ENCODE assay signal across 12 cellular contexts in genomic region chr12:29273178-29273843, GRCh38.
DNase-seq lines count a peak whose midpoint lies in the region; ATAC-seq, FAIRE-seq and TF ChIP-seq lines count a peak whose summit lies in the region.
"Had no signal": no experiment of that assay in that cellular context is flagged by ENCODE, and none has a peak within 500 bp of the region (broad histone marks: within the 10 kb centered on the region; RNA-seq: fewer than 3 reads in every experiment).

No MANE protein-coding gene starts in this region.

- H3K79me2 ChIP-seq in H1 (ENCODE audit: control insufficient read depth in 1 of 2, insufficient read depth in 2 of 2, low read length in 2 of 2) = no peaks in the 10 kb centered on the region
- no peaks in the 10 kb centered on the region for H3K79me2 ChIP-seq in mammary epithelial cell (ENCODE audit: insufficient read depth, low read length)

- DNase-seq in NCI-H524 (lab: John Stamatoyannopoulos, UW) = peak; percentile 13 to 60
- DNase-seq in NCI-H524 treated with DMSO at 0.1 percent for 48 hours (lab: John Stamatoyannopoulos, UW) = no peak
- no peak for DNase-seq in H1 (ENCODE audit: low read depth in 1 of 2, low spot score in 2 of 2)
- DNase-seq in nephron progenitor cell = peak; percentile 8
- no peak for DNase-seq in RKO (ENCODE audit: low spot score)
- no peak for DNase-seq in mammary epithelial cell
- DNase-seq: DMS53, H7 had no signal

- no peaks in the 10 kb centered on the region for H3K27me3 Mint-ChIP-seq in nephron progenitor cell (ENCODE audit: low read depth, poor library complexity)

- H4K5ac ChIP-seq in H1 (ENCODE audit: insufficient read length, low read depth, low read length) = no peak overlapping the region

- H2BK5ac ChIP-seq in H1 (ENCODE audit: low read depth, low read length) = peak overlapping the region; percentile 39; the same call in 1 of the 2 replicates

- ATAC-seq in HG03045 (IDR thresholded peaks at IDR 0.05; ENCODE audit: unreplicated experiment) (no peak), gastroesophageal sphincter (no peak)

- no peak overlapping the region for H4K8ac ChIP-seq in H1 (ENCODE audit: extremely low read depth, insufficient read depth, low read length)

- H3K79me1 ChIP-seq in H1 (ENCODE audit: low read depth, low read length) = no peaks in the 10 kb centered on the region

- H3K14ac ChIP-seq in H1 (ENCODE audit: insufficient read length) = no peak overlapping the region

- H2BK20ac ChIP-seq in H1 (ENCODE audit: low read length) = no peak overlapping the region

- H4K91ac ChIP-seq in H1 (replicated peaks; ENCODE audit: insufficient read length, low read length) = no peak overlapping the region

- H3K4me1 ChIP-seq in H1 (replicated peaks in 1 of 4; ENCODE audit: control insufficient read depth in 3 of 4, insufficient read depth in 4 of 4, low read length in 3 of 4) (peaks cover 0 to 4% (median 3%) of the 10 kb centered on the region in 4 experiments; a peak in 4 of 7 replicates), mammary epithelial cell (ENCODE audit: insufficient read depth, low read length) (no peaks in the 10 kb centered on the region), gastroesophageal sphincter (no peaks in the 10 kb centered on the region)
- H3K4me1 ChIP-seq: BLaER1 had no signal

- BruUV-seq in mammary epithelial cell (replicated peaks; lab: Mats Ljungman, UMichigan) = no TSS peak

- H3K9me3 Mint-ChIP-seq in nephron progenitor cell = no peaks in the 10 kb centered on the region

- H2BK12ac ChIP-seq in H1 (ENCODE audit: low read depth, low read length) = no peak overlapping the region

- peaks cover 13% of the 10 kb centered on the region for H3K4me1 Mint-ChIP-seq in nephron progenitor cell

- H2AFZ ChIP-seq in H1 (ENCODE audit: low read length) (no peak overlapping the region), mammary epithelial cell (ENCODE audit: low read depth, low read length) (no peak overlapping the region)

- 72% methylated on average over 7 of the region's 7 CpGs; no CpG with 5 or more reads in 1 of the 2 experiments for WGBS in H1 (ENCODE audit: extremely low coverage in 1 of 2, insufficient coverage in 1 of 2, insufficient read length in 1 of 2, insufficient replicate concordance in 2 of 2, low coverage in 1 of 2, low lambda C conversion rate in 2 of 2, missing lambda C conversion rate in 1 of 2), 2 experiments
- 81% methylated on average over 6 of the region's 7 CpGs for WGBS in mammary epithelial cell (ENCODE audit: low coverage, missing lambda C conversion rate)
- no CpG with 5 or more reads among the region's 7 CpGs for WGBS in gastroesophageal sphincter (ENCODE audit: low coverage in 1 of 2), 2 donors

- no peak overlapping the region for H2AK5ac ChIP-seq in H1 (ENCODE audit: low read depth, low read length)

- H3K27ac ChIP-seq in H1 (ENCODE audit: low read depth, low read length) (no peak overlapping the region), mammary epithelial cell (ENCODE audit: insufficient read depth, low read depth, low read length) (no peak overlapping the region), gastroesophageal sphincter (no peak overlapping the region)
- H3K27ac ChIP-seq: 22Rv1, BLaER1 had no signal

- in situ Hi-C loops in mammary epithelial cell (cut with MboI; ENCODE audit: low sequenced_read_pairs in 2 of 2) = no loop called here

- TF ChIP-seq CTCF in H1 (IDR thresholded peaks at IDR 0.05; ENCODE audit: control extremely low read depth in 1 of 3, insufficient read depth in 1 of 3, low read depth in 1 of 3, low read length in 3 of 3) = no peak
- TF ChIP-seq CTCF in nephron progenitor cell (IDR thresholded peaks at IDR 0.05) = no peak
- TF ChIP-seq CTCF in mammary epithelial cell (conservative IDR thresholded peaks at IDR 0.05 in 1 of 2, IDR thresholded peaks at IDR 0.05 in 1 of 2; ENCODE audit: extremely low read depth in 1 of 2, insufficient read depth in 1 of 2, low read depth in 1 of 2, low read length in 2 of 2) = no peak
- no peak for TF ChIP-seq CTCF in gastroesophageal sphincter (IDR thresholded peaks at IDR 0.05)

- H3K56ac ChIP-seq in H1 (replicated peaks; ENCODE audit: insufficient read length, low read depth, low read length) = no peak overlapping the region

- no peaks in the 10 kb centered on the region for H3K23me2 ChIP-seq in H1 (ENCODE audit: low read depth, low read length)

- CTCF ChIA-PET in H1 (lab: Charles Lee; ENCODE audit: partially characterized antibody) (interaction anchor here (0.6 kb wide), 1 partner anchor 755 kb away, joined by 3 read pairs; no protein-coding TSS in a partner anchor), mammary epithelial cell (lab: Charles Lee; ENCODE audit: low non-redundant PET) (no interaction called here)

- H3K9ac ChIP-seq in H1 (replicated peaks in 1 of 4; ENCODE audit: extremely low read depth in 1 of 4, low read depth in 3 of 4, low read length in 3 of 4) (no peak overlapping the region), mammary epithelial cell (ENCODE audit: insufficient read depth, low read length) (no peak overlapping the region)
- H3K9ac ChIP-seq: BLaER1 had no signal

- H3K36me3 Mint-ChIP-seq in nephron progenitor cell (ENCODE audit: low read depth) = no peaks in the 10 kb centered on the region

- TF ChIP-seq POLR2A in H1 (IDR thresholded peaks at IDR 0.05; ENCODE audit: control extremely low read depth in 1 of 2, low read depth in 2 of 2, low read length in 2 of 2) = no peak
- TF ChIP-seq POLR2A in gastroesophageal sphincter (IDR thresholded peaks at IDR 0.05) = no peak

- no peak for FAIRE-seq in H1 (lab: Jason Lieb, UNC)

- no peak overlapping the region for H3K23ac ChIP-seq in H1 (ENCODE audit: insufficient read length)

- no peaks in the 10 kb centered on the region; a peak in 2 of 8 replicates for H3K36me3 ChIP-seq in H1 (ENCODE audit: control insufficient read depth in 2 of 4, insufficient read depth in 4 of 4, low read length in 3 of 4)
- H3K36me3 ChIP-seq in mammary epithelial cell (ENCODE audit: insufficient read depth, low read length) = no peaks in the 10 kb centered on the region
- H3K36me3 ChIP-seq in gastroesophageal sphincter = peaks cover 0 to 17% of the 10 kb centered on the region in 2 donors

- TF ChIP-seq EP300 in H1 (IDR thresholded peaks at IDR 0.05; ENCODE audit: borderline replicate concordance in 1 of 2, low read depth in 2 of 2, low read length in 2 of 2) (no peak), gastroesophageal sphincter (IDR thresholded peaks at IDR 0.05) (no peak)

- H2BK120ac ChIP-seq in H1 (replicated peaks; ENCODE audit: low read depth, low read length) = no peak overlapping the region

- intact Hi-C loops in mammary epithelial cell (cut with micrococcal nuclease) = no loop called here

- H3K4me3 Mint-ChIP-seq in nephron progenitor cell = no peak overlapping the region

- no peak overlapping the region for H3K18ac ChIP-seq in H1 (ENCODE audit: extremely low read depth, low read length)

- no peak for TF ChIP-seq RAD21 in H1 (IDR thresholded peaks at IDR 0.05 in 1 of 2, conservative IDR thresholded peaks at IDR 0.05 in 1 of 2; ENCODE audit: low read depth in 2 of 2, low read length in 2 of 2)

- H4K20me1 ChIP-seq in H1 (replicated peaks in 1 of 2; ENCODE audit: control insufficient read depth in 1 of 2, insufficient read depth in 2 of 2, low read length in 2 of 2) (no peaks in the 10 kb centered on the region), mammary epithelial cell (ENCODE audit: insufficient read depth, low read length) (no peaks in the 10 kb centered on the region)
- H4K20me1 ChIP-seq: BLaER1 had no signal

- dilution Hi-C loops in mammary epithelial cell (cut with HindIII; ENCODE audit: low sequenced_read_pairs) = no loop called here

- H3K9me3 ChIP-seq in H1 (ENCODE audit: insufficient read depth in 2 of 2, low read depth in 1 of 2, low read length in 1 of 2) = no peaks in the 10 kb centered on the region
- no peaks in the 10 kb centered on the region for H3K9me3 ChIP-seq in mammary epithelial cell (replicated peaks; ENCODE audit: insufficient read depth, low read length)
- no peaks in the 10 kb centered on the region for H3K9me3 ChIP-seq in gastroesophageal sphincter
- H3K9me3 ChIP-seq: BLaER1 had no signal

- H3K4me3 ChIP-seq in H1 (ENCODE audit: extremely low read depth in 1 of 4, insufficient read depth in 2 of 4, low read depth in 3 of 4, low read length in 4 of 4) = no peak overlapping the region
- no peak overlapping the region for H3K4me3 ChIP-seq in mammary epithelial cell (replicated peaks in 1 of 3; ENCODE audit: insufficient read depth in 1 of 3, low read depth in 2 of 3, low read length in 3 of 3)
- H3K4me3 ChIP-seq in gastroesophageal sphincter = no peak overlapping the region
- H3K4me3 ChIP-seq: BLaER1 had no signal

- no peaks in the 10 kb centered on the region for H3K27me3 ChIP-seq in H1 (replicated peaks in 1 of 4; ENCODE audit: control insufficient read depth in 3 of 4, extremely low read depth in 1 of 4, insufficient read depth in 3 of 4, low read length in 3 of 4)
- no peaks in the 10 kb centered on the region for H3K27me3 ChIP-seq in mammary epithelial cell (ENCODE audit: insufficient read depth, low read length)
- no peaks in the 10 kb centered on the region for H3K27me3 ChIP-seq in gastroesophageal sphincter
- H3K27me3 ChIP-seq: BLaER1 had no signal

- no peak overlapping the region for H3K27ac Mint-ChIP-seq in nephron progenitor cell

- H3K4ac ChIP-seq in H1 (replicated peaks; ENCODE audit: insufficient read length, low read depth, low read length) = no peak overlapping the region

- H2BK15ac ChIP-seq in H1 (ENCODE audit: low read length) = no peak overlapping the region

- no peak overlapping the region for H3K4me2 ChIP-seq in H1 (ENCODE audit: insufficient read depth in 1 of 2, low read depth in 2 of 2, low read length in 2 of 2)
- H3K4me2 ChIP-seq in mammary epithelial cell (ENCODE audit: insufficient read depth, low read depth, low read length) = no peak overlapping the region
- H3K4me2 ChIP-seq: BLaER1 had no signal

- POLR2A ChIA-PET in H1 (lab: Charles Lee; ENCODE audit: partially characterized antibody) = interaction anchor here (0.6 kb wide), 1 partner anchor 282 kb away, joined by 3 read pairs; no protein-coding TSS in a partner anchor

TF ChIP-seq in H1, 55 proteins besides CTCF, POLR2A, EP300 and RAD21 (continues in another document):
- TF ChIP-seq, protein P1, sequence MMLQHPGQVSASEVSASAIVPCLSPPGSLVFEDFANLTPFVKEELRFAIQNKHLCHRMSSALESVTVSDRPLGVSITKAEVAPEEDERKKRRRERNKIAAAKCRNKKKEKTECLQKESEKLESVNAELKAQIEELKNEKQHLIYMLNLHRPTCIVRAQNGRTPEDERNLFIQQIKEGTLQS (IDR thresholded peaks at IDR 0.05; ENCODE audit: insufficient read depth, low read depth, low read length) = no peak
- no peak for TF ChIP-seq CBX5 (IDR thresholded peaks at IDR 0.05; ENCODE audit: low read depth, low read length)
- TF ChIP-seq SIRT6 (IDR thresholded peaks at IDR 0.05; ENCODE audit: low read length) = no peak
- no peak for TF ChIP-seq SIN3A (conservative IDR thresholded peaks at IDR 0.05 in 1 of 2, IDR thresholded peaks at IDR 0.05 in 1 of 2; ENCODE audit: low read depth in 1 of 2, low read length in 2 of 2)
- TF ChIP-seq KDM1A (IDR thresholded peaks at IDR 0.05; ENCODE audit: borderline replicate concordance, low read length) = no peak
- TF ChIP-seq RBBP5 (IDR thresholded peaks at IDR 0.05; ENCODE audit: borderline replicate concordance, low read depth, low read length) = no peak
- no peak for TF ChIP-seq MAFK (IDR thresholded peaks at IDR 0.05; ENCODE audit: low read depth, low read length)
- TF ChIP-seq GTF2F1 (IDR thresholded peaks at IDR 0.05; ENCODE audit: borderline replicate concordance, low read depth, low read length) = no peak

Comparison
In these comparisons a context has a peak if more than half of its experiments do, and no peak if none do; other contexts are left out.
1. DNase-seq: peak in NCI-H524 (2 of 2) and nephron progenitor cell (single experiment); none in NCI-H524 treated with DMSO at 0.1 percent for 48 hours (single experiment), H1 (0 of 2), RKO (single experiment) and mammary epithelial cell (single experiment).